Comparison of ENCODE assay signal across 14 cellular contexts in the genomic region with DNA sequence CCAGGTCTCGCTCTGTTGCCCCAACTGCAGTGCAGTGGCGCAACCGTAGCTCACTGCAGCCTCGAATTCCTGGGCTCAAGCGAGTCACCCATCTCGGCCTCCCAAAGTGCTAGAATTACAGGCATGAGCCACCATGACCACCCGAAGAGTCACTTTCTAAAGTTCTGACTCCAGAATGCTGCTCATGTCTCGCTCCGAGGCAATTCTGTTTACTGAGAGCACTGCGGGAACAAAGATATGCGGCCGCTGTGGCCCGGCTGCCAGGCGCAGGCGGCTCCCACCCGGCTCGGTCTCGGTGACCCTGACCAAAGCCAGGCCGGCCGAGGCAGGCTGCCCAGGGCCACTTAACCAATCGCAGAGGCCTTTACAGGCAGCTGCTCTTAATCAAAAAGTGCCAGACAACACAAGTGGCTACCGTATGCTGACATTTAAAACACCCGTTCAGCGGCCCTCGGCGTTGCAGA.
DNase-seq lines count a peak whose midpoint lies in the region; ATAC-seq and TF ChIP-seq lines count a peak whose summit lies in the region.
"Had no signal": no experiment of that assay in that cellular context is flagged by ENCODE, and none has a peak within 500 bp of the region (broad histone marks: within the 10 kb centered on the region; RNA-seq: fewer than 3 reads in every experiment).

No MANE protein-coding gene starts in this region.

- intact Hi-C loops in cardiac septum (cut with DNase I): no loop called here

- ATAC-seq in SK-N-SH treated with all-trans-retinoic acid at 6 μM for 48 hours (peak; percentile 56; the same call in 2 of the 3 replicates), GM18909 (IDR thresholded peaks at IDR 0.05; ENCODE audit: poor library complexity, unreplicated experiment) (no peak), esophagus mucosa (no peak)
- ATAC-seq: PC-3 had no signal

- DNase-seq in AG08395 (ENCODE audit: low spot score) (peak; percentile 69), cardiac septum (ENCODE audit: low spot score) (peak; percentile 82), mucosa of gallbladder (ENCODE audit: low spot score) (peak; percentile 18), 8988T (no peak), NCI-H1092 (lab: John Stamatoyannopoulos, UW) (no peak)
- DNase-seq: activated CD4-positive, alpha-beta T cell treated with anti-CD3 and anti-CD28 coated beads for 4 hours; DMS 273 treated with DMSO at 0.1 percent for 48 hours; effector CD4-positive, alpha-beta T cell; NCI-H446; PC-3; T-helper 1 cell had no signal

TF ChIP-seq in SK-N-SH treated with all-trans-retinoic acid at 6 μM for 48 hours, 23 proteins besides CTCF, POLR2A, EP300 and RAD21:
- TF ChIP-seq TCF4 (CRISPR knock-in tag; IDR thresholded peaks at IDR 0.05; ENCODE audit: borderline replicate concordance) (peak; percentile 38; the same call in 1 of the 2 replicates), CSDC2 (CRISPR knock-in tag; IDR thresholded peaks at IDR 0.05) (no peak)

Comparison
In these comparisons a context has a peak if more than half of its experiments do, and no peak if none do; other contexts are left out.
1. DNase-seq: peak in AG08395 (single experiment), cardiac septum (single experiment) and mucosa of gallbladder (single experiment); none in 8988T (single experiment) and NCI-H1092 (single experiment).